Comparison of ENCODE assay signal across 8 cellular contexts in genomic region chr1:226064168-226064815, GRCh38. TPM values are rescaled to one million over a fixed set of nuclear protein-coding genes. Genes with fewer than 3 reads are reported as not detected.
DNase-seq lines count a peak whose midpoint lies in the region; ATAC-seq and TF ChIP-seq lines count a peak whose summit lies in the region.

No MANE protein-coding gene starts in this region.

- H3K9me3 ChIP-seq in GM23248 (ENCODE audit: low read depth), result no peaks in the 10 kb centered on the region
- no peaks in the 10 kb centered on the region for H3K9me3 ChIP-seq in muscle layer of duodenum (ENCODE audit: control insufficient read depth in 1 of 2, low read length in 2 of 2)

- no peak for ATAC-seq in GM18861 (IDR thresholded peaks at IDR 0.05; ENCODE audit: unreplicated experiment)

- DNase-seq in GM23248 (peak; percentile 53), SK-MEL-5 (ENCODE audit: low read depth, low spot score) (peak; percentile 53), coronary artery (ENCODE audit: low spot score) (no peak), mesenteric fat pad (ENCODE audit: low spot score) (no peak), D341Med (ENCODE audit: low spot score) (no peak)

- peak overlapping the region; percentile 79 for H3K4me2 ChIP-seq in GM23248 (ENCODE audit: unreplicated experiment)

- 0 out of 2 replicates have a peak overlapping the region, but pooled peaks have one; percentile 58 for H2AFZ ChIP-seq in GM23248

- no peaks in the 10 kb centered on the region for H3K27me3 ChIP-seq in GM23248 (replicated peaks; ENCODE audit: insufficient read depth)
- H3K27me3 ChIP-seq in muscle layer of duodenum (ENCODE audit: low read depth, low read length), result no peaks in the 10 kb centered on the region

- H3K27ac ChIP-seq in C4-2B, result peak overlapping the region; percentile 96; the same call in 1 of the 2 replicates
- peak overlapping the region; percentile 99 for H3K27ac ChIP-seq in GM23248
- H3K27ac ChIP-seq in coronary artery, result peak overlapping the region; percentile 95 to 97
- H3K27ac ChIP-seq in muscle layer of duodenum (ENCODE audit: low read length), result peak overlapping the region; percentile 100

- H3K4me3 ChIP-seq in GM23248 (peak overlapping the region; percentile 92), coronary artery (peak overlapping the region; percentile 81), muscle layer of duodenum (ENCODE audit: low read depth in 1 of 2, low read length in 2 of 2) (peak overlapping the region; percentile 91 to 96)

- in situ Hi-C loops in GM23248 (cut with MboI), result no loop called here
- in situ Hi-C loops in SK-MEL-5 (cut with HindIII; ENCODE audit: low pct_unique_long_range_greater_than_20kb, low sequenced_read_pairs), result no loop called here

- H3K79me2 ChIP-seq in GM23248 (ENCODE audit: insufficient read depth), result peaks cover 62% of the 10 kb centered on the region

- H3F3A ChIP-seq in GM23248 (ENCODE audit: insufficient read depth), result peaks cover 31% of the 10 kb centered on the region

- peaks cover 25% of the 10 kb centered on the region; the same call in 1 of the 2 replicates for H4K20me1 ChIP-seq in GM23248 (ENCODE audit: insufficient read depth)

- 1 to 3% methylated on average over 13 of the region's 13 CpGs for WGBS in GM23248 (ENCODE audit: low coverage in 1 of 2, low lambda C conversion rate in 2 of 2, missing lambda C conversion rate in 2 of 2), 2 experiments

- H3K9ac ChIP-seq in GM23248, result peak overlapping the region; percentile 96

- H3K36me3 ChIP-seq in GM23248 (ENCODE audit: low read depth) (peaks cover 19% of the 10 kb centered on the region), muscle layer of duodenum (ENCODE audit: control insufficient read depth in 1 of 2, insufficient read depth in 2 of 2, low read length in 2 of 2) (peaks cover 28 to 29% of the 10 kb centered on the region in 2 donors)

- TF ChIP-seq CTCF in C4-2B (conservative IDR thresholded peaks at IDR 0.05) (peak; percentile 95), coronary artery (IDR thresholded peaks at IDR 0.05) (peak; percentile 57)

- H3K9me2 ChIP-seq in GM23248 (ENCODE audit: insufficient read depth), result no peaks in the 10 kb centered on the region

- H3K4me1 ChIP-seq in GM23248 (ENCODE audit: insufficient read depth), result peaks cover 23% of the 10 kb centered on the region
- H3K4me1 ChIP-seq in muscle layer of duodenum (ENCODE audit: control insufficient read depth in 1 of 2, insufficient read depth in 2 of 2, low read length in 2 of 2), result peaks cover 15 to 52% of the 10 kb centered on the region in 2 donors

RNA-seq across cellular contexts. Expression of gene H3-3A, which starts 1.8 kb away (rescaled TPM):
- total RNA-seq in GM23248 (2014; rRNA removed; shearing (Covaris generic)), result 140 and 212 TPM in 2 replicates
- 262 and 264 TPM in 2 replicates for polyA plus RNA-seq in GM23248 (2016; fragmentation: Nextera tagmentation; extraction: Ambion mirVana)
- 217 and 228 TPM in 2 replicates for total RNA-seq in SK-MEL-5 (2014; rRNA removed; shearing (Covaris generic))
- polyA plus RNA-seq in SK-MEL-5 (2015; cell fraction: cytosol; rRNA removed), result 473 and 575 TPM in 2 replicates
- polyA plus RNA-seq in SK-MEL-5 (2015; cell fraction: nucleus; rRNA removed), result 104 and 120 TPM in 2 replicates
- total RNA-seq in mesenteric fat pad, result 321 TPM

Comparison
In these comparisons a context has a peak if more than half of its experiments do, and no peak if none do; other contexts are left out.
1. DNase-seq: peak in GM23248 (single experiment) and SK-MEL-5 (single experiment); none in coronary artery (single experiment), mesenteric fat pad (single experiment) and D341Med (single experiment).
2. Peak in every context shown above with its lines, with median percentiles within 50 percentile points of each other: H3K27ac ChIP-seq and H3K4me3 ChIP-seq.